15 cellular contexts compared by ENCODE assay signal in genomic region chr3:118765636-118766305, GRCh38.
DNase-seq lines count a peak whose midpoint lies in the region; ATAC-seq lines count a peak whose summit lies in the region.
"Had no signal": no experiment of that assay in that cellular context is flagged by ENCODE, and none has a peak within 500 bp of the region (broad histone marks: within the 10 kb centered on the region; RNA-seq: fewer than 3 reads in every experiment).

No MANE protein-coding gene starts in this region.

- ATAC-seq in GM18861 (IDR thresholded peaks at IDR 0.05; ENCODE audit: unreplicated experiment) (peak; percentile 5), GM19351 (IDR thresholded peaks at IDR 0.05; ENCODE audit: unreplicated experiment) (peak; percentile 7), HG02884 (IDR thresholded peaks at IDR 0.05; ENCODE audit: unreplicated experiment) (peak; percentile 18)
- ATAC-seq: A549 had no signal

- no peak for DNase-seq in stimulated activated CD4-positive, alpha-beta T cell treated with anti-CD3 and anti-CD28 coated beads, Interleukin-4, amount 100 ng/mL, for 24 hours
- DNase-seq in NCI-H1105 treated with DMSO at 0.1 percent for 48 hours (lab: John Stamatoyannopoulos, UW): no peak
- no peak for DNase-seq in NCI-H2196 treated with DMSO at 0.1 percent for 48 hours (lab: John Stamatoyannopoulos, UW; ENCODE audit: unreplicated experiment)
- no peak for DNase-seq in OCI-M2 (lab: John Stamatoyannopoulos, UW; ENCODE audit: unreplicated experiment)
- DNase-seq: BE2C; CD4-positive, alpha-beta memory T cell; DMS79; GM23248; H7; IMR-90; KBM-7 had no signal
